In genomic region chr9:96137666-96138429, GRCh38 we compare ENCODE assay signal across 9 cellular contexts.
DNase-seq lines count a peak whose midpoint lies in the region; ATAC-seq, FAIRE-seq and TF ChIP-seq lines count a peak whose summit lies in the region.
"Had no signal": no experiment of that assay in that cellular context is flagged by ENCODE, and none has a peak within 500 bp of the region (broad histone marks: within the 10 kb centered on the region; RNA-seq: fewer than 3 reads in every experiment).

No MANE protein-coding gene starts in this region.

- H3K36me3 ChIP-seq in astrocyte (ENCODE audit: insufficient read depth, low read length) (no peaks in the 10 kb centered on the region), prostate gland (no peaks in the 10 kb centered on the region)

- peak overlapping the region; percentile 12 for H3K27ac Mint-ChIP-seq in astrocyte (ENCODE audit: unreplicated experiment)

- intact Hi-C loops in prostate gland (cut with DNase I), result loop anchor here (5.0 kb wide), 2 partner anchors 56 to 116 kb away; no protein-coding TSS in a partner anchor

- peaks cover 1% of the 10 kb centered on the region for H3K36me3 Mint-ChIP-seq in astrocyte (ENCODE audit: low read depth, unreplicated experiment)

- H3K4me1 ChIP-seq in astrocyte (ENCODE audit: insufficient read depth, low read length) (peaks cover 17% of the 10 kb centered on the region), prostate gland (replicated peaks) (peaks cover 32% of the 10 kb centered on the region)

- H3K9me3 Mint-ChIP-seq in astrocyte (ENCODE audit: unreplicated experiment), result peaks cover 4% of the 10 kb centered on the region

- FAIRE-seq in astrocyte (lab: Jason Lieb, UNC), result no peak
- FAIRE-seq: islet of Langerhans had no signal

- H2AFZ ChIP-seq in astrocyte (ENCODE audit: low read depth, low read length), result peak overlapping the region; percentile 8

- H3K27ac ChIP-seq in astrocyte (ENCODE audit: low read depth, low read length) (no peak overlapping the region), prostate gland (peak overlapping the region; percentile 83 to 86)

- H3K4me2 ChIP-seq in astrocyte (ENCODE audit: low read length), result peak overlapping the region; percentile 78

- H4K20me1 ChIP-seq in astrocyte (ENCODE audit: insufficient read depth, low read length), result no peaks in the 10 kb centered on the region

- H3K79me2 ChIP-seq in astrocyte (ENCODE audit: insufficient read depth, low read length), result no peaks in the 10 kb centered on the region

- peak; percentile 22 for ATAC-seq in GM18858 (IDR thresholded peaks at IDR 0.05; ENCODE audit: unreplicated experiment)
- peak; percentile 34 for ATAC-seq in HG02870 (IDR thresholded peaks at IDR 0.05; ENCODE audit: unreplicated experiment)

- H3K4me3 ChIP-seq in astrocyte (ENCODE audit: insufficient read depth, low read depth, low read length), result peak overlapping the region; percentile 38
- no peak overlapping the region for H3K4me3 ChIP-seq in prostate gland

- H3K4me1 Mint-ChIP-seq in astrocyte (ENCODE audit: low read depth, unreplicated experiment), result peaks cover 3% of the 10 kb centered on the region

- H3K27me3 Mint-ChIP-seq in astrocyte (ENCODE audit: low read depth, unreplicated experiment), result peaks cover 11% of the 10 kb centered on the region

- no peak for TF ChIP-seq POLR2A in prostate gland (IDR thresholded peaks at IDR 0.05)

- DNase-seq in astrocyte (ENCODE audit: low read depth), result no peak
- no peak for DNase-seq in prostate gland (ENCODE audit: low spot score)
- no peak for DNase-seq in NCI-H526 treated with DMSO at 0.1 percent for 48 hours (lab: John Stamatoyannopoulos, UW)
- no peak for DNase-seq in Ammon's horn (ENCODE audit: low spot score)
- no peak for DNase-seq in activated T-cell treated with anti-CD3 and anti-CD28 coated beads for 4 hours
- DNase-seq in GM13976 (ENCODE audit: low spot score), result no peak

- H3K4me3 Mint-ChIP-seq in astrocyte (ENCODE audit: unreplicated experiment), result no peak overlapping the region

- 55% methylated on average over 6 of the region's 6 CpGs for WGBS in prostate gland

- no peaks in the 10 kb centered on the region for H3K9me3 ChIP-seq in astrocyte (ENCODE audit: insufficient read depth, low read depth, low read length)
- no peaks in the 10 kb centered on the region for H3K9me3 ChIP-seq in prostate gland

- in situ Hi-C loops in GM13976 (cut with MboI; ENCODE audit: low sequenced_read_pairs, unreplicated experiment), result no loop called here

- H3K9ac ChIP-seq in astrocyte (ENCODE audit: low read length), result peak overlapping the region; percentile 23

- TF ChIP-seq CTCF in astrocyte (IDR thresholded peaks at IDR 0.05; ENCODE audit: insufficient read depth, low read depth, low read length), result no peak
- no peak for TF ChIP-seq CTCF in prostate gland (IDR thresholded peaks at IDR 0.05)
- TF ChIP-seq CTCF in GM13976 (IDR thresholded peaks at IDR 0.05; ENCODE audit: borderline replicate concordance, control extremely low read depth, extremely low read depth, insufficient read depth, missing control alignments), result no peak

- H3K27me3 ChIP-seq in astrocyte (ENCODE audit: insufficient read depth, low read length), result peaks cover 26% of the 10 kb centered on the region
- H3K27me3 ChIP-seq in prostate gland (replicated peaks; ENCODE audit: insufficient read depth), result no peaks in the 10 kb centered on the region
